ENCODE assay signal across 12 cellular contexts in the genomic region with DNA sequence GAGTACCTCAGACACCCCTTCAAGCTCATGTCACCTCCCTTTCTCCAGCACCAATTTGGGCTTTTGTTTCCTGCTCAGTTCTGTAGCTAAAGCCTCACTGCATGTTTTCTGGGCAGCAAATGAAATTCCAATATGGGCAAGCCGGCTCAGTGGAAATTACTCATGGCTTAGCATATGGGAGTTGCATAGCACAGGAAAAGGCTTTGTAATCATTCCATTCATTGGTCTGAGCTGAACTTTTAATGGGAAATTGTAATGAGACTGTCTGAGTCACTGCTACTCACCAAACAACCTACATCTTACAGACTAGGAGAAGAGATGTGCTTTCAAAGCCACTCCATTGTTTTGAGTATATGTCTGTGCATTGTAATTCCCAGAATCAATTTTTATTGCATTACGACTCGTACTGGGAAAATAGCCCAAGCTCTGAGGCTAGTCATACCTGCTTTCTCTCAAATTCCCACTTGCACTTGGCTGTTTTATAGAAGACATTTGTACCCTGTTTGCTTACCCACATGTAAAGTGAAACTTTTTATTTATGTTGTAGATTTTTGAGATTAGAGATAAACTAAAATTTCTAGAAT.
DNase-seq lines count a peak whose midpoint lies in the region; ATAC-seq and TF ChIP-seq lines count a peak whose summit lies in the region.
"Had no signal": no experiment of that assay in that cellular context is flagged by ENCODE, and none has a peak within 500 bp of the region (broad histone marks: within the 10 kb centered on the region; RNA-seq: fewer than 3 reads in every experiment).

No MANE protein-coding gene starts in this region.

- H3K4me3 ChIP-seq in breast epithelium (no peak overlapping the region), esophagus muscularis mucosa (no peak overlapping the region)

- H3K27me3 Mint-ChIP-seq in MCF 10A (ENCODE audit: insufficient read depth, unreplicated experiment) = no peaks in the 10 kb centered on the region

- intact Hi-C loops in MCF 10A (cut with micrococcal nuclease) (no loop called here), breast epithelium (cut with DNase I; ENCODE audit: low total_unique reads) (no loop called here), esophagus muscularis mucosa (cut with DNase I) (no loop called here)

- H3K4me1 Mint-ChIP-seq in MCF 10A (ENCODE audit: insufficient read depth, unreplicated experiment) = peaks cover 7% of the 10 kb centered on the region

- H3K36me3 ChIP-seq in breast epithelium (no peaks in the 10 kb centered on the region), esophagus muscularis mucosa (no peaks in the 10 kb centered on the region)

- DNase-seq in MCF 10A (ENCODE audit: unreplicated experiment) (peak; percentile 74), breast epithelium (ENCODE audit: low spot score in 2 of 2) (no peak), amniotic epithelial cell (ENCODE audit: low read depth) (peak; percentile 43), hepatic stellate cell (ENCODE audit: low spot score) (peak; percentile 9), esophagus muscularis mucosa (ENCODE audit: extremely low spot score) (no peak), hippocampal formation (lab: John Stamatoyannopoulos, UW) (no peak)
- DNase-seq: 8988T, GDM1, NCI-H1694 treated with DMSO at 0.1 percent for 48 hours had no signal

- H3K9me3 ChIP-seq in breast epithelium = no peaks in the 10 kb centered on the region
- no peaks in the 10 kb centered on the region for H3K9me3 ChIP-seq in esophagus muscularis mucosa

- peak overlapping the region; percentile 6 for H3K27ac Mint-ChIP-seq in MCF 10A (ENCODE audit: low read depth, unreplicated experiment)

- no peaks in the 10 kb centered on the region for H3K27me3 ChIP-seq in breast epithelium
- no peaks in the 10 kb centered on the region for H3K27me3 ChIP-seq in esophagus muscularis mucosa

- no TSS peak for BruUV-seq in MCF 10A (replicated peaks; lab: Mats Ljungman, UMichigan)

- H3K27ac ChIP-seq in breast epithelium (no peak overlapping the region), esophagus muscularis mucosa (replicated peaks in 1 of 4) (no peak overlapping the region)

- no peak overlapping the region for H3K4me3 Mint-ChIP-seq in MCF 10A (ENCODE audit: unreplicated experiment)
- H3K4me3 Mint-ChIP-seq: neural crest cell had no signal

- ATAC-seq in HG02642 (IDR thresholded peaks at IDR 0.05; ENCODE audit: poor library complexity, unreplicated experiment) (no peak), HG03280 (IDR thresholded peaks at IDR 0.05; ENCODE audit: unreplicated experiment) (no peak)

- 46% methylated on average over 3 of the region's 3 CpGs for WGBS in esophagus muscularis mucosa

- CTCF ChIA-PET in MCF 10A (lab: Yijun Ruan, JAX) = interaction anchor here (0.7 to 1.6 kb wide), 3 partner anchors 10 to 160 kb away, joined by 5 to 9 read pairs (median 5); no protein-coding TSS in a partner anchor

- H3K36me3 Mint-ChIP-seq in MCF 10A (ENCODE audit: insufficient read depth, unreplicated experiment) = no peaks in the 10 kb centered on the region

- TF ChIP-seq POLR2A in breast epithelium (IDR thresholded peaks at IDR 0.05) (no peak), esophagus muscularis mucosa (IDR thresholded peaks at IDR 0.05; ENCODE audit: low read depth) (no peak)

- POLR2A ChIA-PET in MCF 10A (lab: Yijun Ruan, JAX) = interaction anchor here (0.6 kb wide), 1 partner anchor 1224 kb away, joined by 5 read pairs; no protein-coding TSS in a partner anchor

- H3K4me1 ChIP-seq in breast epithelium (no peaks in the 10 kb centered on the region), esophagus muscularis mucosa (no peaks in the 10 kb centered on the region)

- TF ChIP-seq CTCF in MCF 10A (IDR thresholded peaks at IDR 0.05; ENCODE audit: unreplicated experiment) = no peak
- no peak for TF ChIP-seq CTCF in breast epithelium (IDR thresholded peaks at IDR 0.05)
- no peak for TF ChIP-seq CTCF in esophagus muscularis mucosa (IDR thresholded peaks at IDR 0.05)

- no peaks in the 10 kb centered on the region for H3K9me3 Mint-ChIP-seq in MCF 10A (ENCODE audit: unreplicated experiment)
- H3K9me3 Mint-ChIP-seq: neural crest cell had no signal

- TF ChIP-seq EP300 in esophagus muscularis mucosa (IDR thresholded peaks at IDR 0.05) = no peak

Comparison
In these comparisons a context has a peak if more than half of its experiments do, and no peak if none do; other contexts are left out.
1. DNase-seq: peak in MCF 10A (single experiment), amniotic epithelial cell (single experiment) and hepatic stellate cell (single experiment); none in breast epithelium (0 of 2), esophagus muscularis mucosa (single experiment) and hippocampal formation (0 of 2).